In the genomic region with DNA sequence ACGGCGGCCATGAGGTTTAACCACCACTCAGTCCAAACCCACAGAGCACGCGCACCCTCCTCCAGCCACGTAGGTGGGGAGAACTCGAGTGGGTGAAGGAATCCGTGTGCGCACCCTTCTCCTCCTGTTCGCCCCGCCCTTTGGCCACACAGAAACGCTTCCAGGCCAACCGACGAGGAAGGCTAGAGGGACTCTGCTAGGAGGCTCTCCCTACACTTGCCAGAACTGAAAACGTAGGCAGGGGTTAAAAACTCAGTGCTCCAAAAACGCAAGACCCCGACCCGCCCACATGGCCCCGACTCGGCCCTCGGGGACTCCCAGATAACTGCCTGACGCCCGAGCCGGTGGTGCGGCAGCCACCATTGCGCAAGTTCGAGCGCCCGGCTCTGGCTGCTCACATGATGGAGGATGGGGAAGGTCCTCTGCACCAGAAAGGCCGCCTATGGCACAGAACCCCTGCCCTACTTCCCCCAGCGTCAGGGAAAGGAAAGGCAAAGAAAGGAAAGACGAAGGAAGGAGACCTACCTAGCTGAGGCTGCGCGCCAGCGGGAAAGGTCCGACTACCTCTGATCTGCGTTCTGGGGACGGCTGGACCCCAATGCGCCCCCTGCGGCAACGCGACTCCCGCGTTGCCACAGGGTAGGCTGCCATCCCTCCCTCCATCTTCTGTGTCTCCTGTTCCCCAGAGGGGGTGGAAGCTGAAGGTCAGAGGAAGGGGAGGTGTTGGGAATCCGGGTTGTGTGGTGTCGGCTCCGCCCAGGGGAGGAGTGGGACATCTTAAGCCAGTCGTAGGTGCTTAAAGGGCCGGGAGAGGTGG, we compare ENCODE assay signal across 8 cellular contexts.
DNase-seq lines count a peak whose midpoint lies in the region; ATAC-seq and TF ChIP-seq lines count a peak whose summit lies in the region.

No MANE protein-coding gene starts in this region.

- peak; percentile 53 for ATAC-seq in HG02623 (IDR thresholded peaks at IDR 0.05; ENCODE audit: unreplicated experiment)

- H3K27me3 ChIP-seq in ascending aorta, result no peaks in the 10 kb centered on the region

- no peaks in the 10 kb centered on the region for H3K4me1 ChIP-seq in ascending aorta

- intact Hi-C loops in ascending aorta (cut with DNase I), result no loop called here

- no peaks in the 10 kb centered on the region for H3K36me3 ChIP-seq in ascending aorta

- peak overlapping the region; percentile 8 to 51 for H3K27ac ChIP-seq in ascending aorta

- no peaks in the 10 kb centered on the region for H3K9me3 ChIP-seq in ascending aorta

- peak; percentile 76 for DNase-seq in NCI-H1694 (lab: John Stamatoyannopoulos, UW)
- peak in 1 of 2 donors; percentile 73 for DNase-seq in ascending aorta (ENCODE audit: low spot score in 2 of 2)
- peak; percentile 84 for DNase-seq in iPS DF 19.7 (ENCODE audit: low read depth, low spot score)
- DNase-seq in skeletal muscle cell (ENCODE audit: low read depth), result no peak
- DNase-seq in NK-92 treated with Interleukin-12 subunit alpha and Interleukin-12 subunit beta, amount 100 ng/mL, for 24 hours (lab: John Stamatoyannopoulos, UW), result no peak
- DNase-seq in amniotic stem cell (lab: John Stamatoyannopoulos, UW), result no peak

- TF ChIP-seq CTCF in GM12872 (IDR thresholded peaks at IDR 0.05; ENCODE audit: insufficient read depth, low read depth, low read length), result peak; percentile 49
- no peak for TF ChIP-seq CTCF in ascending aorta (IDR thresholded peaks at IDR 0.05)

- H3K4me3 ChIP-seq in ascending aorta, result peak overlapping the region; percentile 38 to 66
- peak overlapping the region; percentile 52 for H3K4me3 ChIP-seq in skeletal muscle cell (ENCODE audit: low read depth, low read length)

Comparison
In these comparisons a context has a peak if more than half of its experiments do, and no peak if none do; other contexts are left out.
1. DNase-seq: peak in NCI-H1694 (single experiment) and iPS DF 19.7 (single experiment); none in skeletal muscle cell (single experiment), NK-92 treated with Interleukin-12 subunit alpha and Interleukin-12 subunit beta, amount 100 ng/mL, for 24 hours (single experiment) and amniotic stem cell (single experiment).